1 cellular context compared by ENCODE assay signal in genomic region chr7:118872568-118872967, GRCh38.
TF ChIP-seq lines count a peak whose summit lies in the region.

No MANE protein-coding gene starts in this region.

TF ChIP-seq in HepG2, 621 proteins besides CTCF, POLR2A, EP300 and RAD21 (continued from another document):
- TF ChIP-seq AHDC1 (CRISPR knock-in tag; IDR thresholded peaks at IDR 0.05; ENCODE audit: borderline replicate concordance) (0 out of 2 replicates have a peak, but pooled peaks have one; percentile 32), ZEB1 (IDR thresholded peaks at IDR 0.05; ENCODE audit: insufficient replicate concordance, low read depth) (peak; percentile 82), FOXP1 (IDR thresholded peaks at IDR 0.05) (no peak), FOXP1 (CRISPR knock-in tag; IDR thresholded peaks at IDR 0.05) (peak; percentile 34; the same call in 1 of the 2 replicates), SOX5 (CRISPR knock-in tag; IDR thresholded peaks at IDR 0.05; ENCODE audit: borderline replicate concordance) (peak; percentile 30; the same call in 1 of the 2 replicates), CEBPB (IDR thresholded peaks at IDR 0.05; ENCODE audit: borderline replicate concordance, low read depth, low read length) (peak; percentile 56)
